ENCODE assay signal across 8 cellular contexts in the genomic region with DNA sequence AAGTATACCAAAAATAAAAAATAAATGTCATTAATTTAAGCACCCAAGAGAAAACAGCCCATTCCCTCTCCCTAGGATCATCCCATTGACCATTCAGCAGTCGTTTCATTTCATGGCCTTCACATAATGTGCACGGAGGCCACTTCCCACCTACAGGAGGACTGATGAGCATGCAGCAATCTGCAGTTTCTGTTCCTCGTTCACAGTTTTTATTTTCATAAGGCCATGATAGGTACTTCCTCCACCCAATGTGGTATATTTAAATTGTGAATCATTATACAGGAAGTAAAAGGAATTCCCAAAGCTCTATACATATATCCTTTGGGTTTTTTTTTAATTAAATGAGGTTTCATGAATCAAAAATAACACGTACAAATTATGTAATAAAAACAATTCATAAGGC. TPM values are rescaled to one million over a fixed set of nuclear protein-coding genes. Genes with fewer than 3 reads are reported as not detected.
DNase-seq lines count a peak whose midpoint lies in the region; ATAC-seq and TF ChIP-seq lines count a peak whose summit lies in the region.

No MANE protein-coding gene starts in this region.

- TF ChIP-seq POLR2A in spleen (IDR thresholded peaks at IDR 0.05), result no peak

- no peaks in the 10 kb centered on the region for H3K36me3 ChIP-seq in spleen

- TF ChIP-seq CTCF in foreskin fibroblast (IDR thresholded peaks at IDR 0.05; ENCODE audit: low read depth, low read length) (peak; percentile 35), spleen (IDR thresholded peaks at IDR 0.05 in 8 of 11, conservative IDR thresholded peaks at IDR 0.05 in 3 of 11) (peak in 8 of 11 experiments; percentile 22 to 60 (median 42))

- no peaks in the 10 kb centered on the region for H3K36me3 Mint-ChIP-seq in immature natural killer cell

- H3K4me1 ChIP-seq in spleen, result peaks cover 14 to 71% (median 37%) of the 10 kb centered on the region in 6 donors

- no peaks in the 10 kb centered on the region for H3K27me3 ChIP-seq in spleen (replicated peaks in 1 of 7)

- ATAC-seq in GM18519 (IDR thresholded peaks at IDR 0.05; ENCODE audit: low FRiP score, unreplicated experiment), result peak; percentile 92
- ATAC-seq in HG02840 (IDR thresholded peaks at IDR 0.05; ENCODE audit: low FRiP score, unreplicated experiment), result peak; percentile 87

- peaks cover 0 to 2% of the 10 kb centered on the region in 2 donors for H3K4me1 Mint-ChIP-seq in immature natural killer cell

- no peak overlapping the region for H3K4me3 Mint-ChIP-seq in immature natural killer cell

- DNase-seq in NOMO-1 treated with dmso at 0.1 percent for 144 hours (lab: John Stamatoyannopoulos, UW; ENCODE audit: unreplicated experiment) (peak; percentile 67), foreskin fibroblast (peak; percentile 32 to 49), spleen (peak; percentile 71), immature natural killer cell (no peak), COR-L47 (lab: John Stamatoyannopoulos, UW) (no peak), anterior cingulate cortex (lab: John Stamatoyannopoulos, UW) (no peak)

- no peaks in the 10 kb centered on the region for H3K9me3 ChIP-seq in spleen

- no peak overlapping the region for H3K27ac Mint-ChIP-seq in immature natural killer cell

- 13 to 27% (median 21%) methylated on average over 4 of the region's 4 CpGs for WGBS in spleen, 5 donors

- intact Hi-C loops in spleen (cut with DNase I; ENCODE audit: low total_unique reads), result no loop called here

- no peaks in the 10 kb centered on the region for H3K27me3 Mint-ChIP-seq in immature natural killer cell (ENCODE audit: low read depth in 3 of 3)

- peak overlapping the region in 7 of 8 donors; percentile 9 to 63 (median 33) for H3K27ac ChIP-seq in spleen

- H3K4me3 ChIP-seq in foreskin fibroblast (ENCODE audit: low read depth in 1 of 2, low read length in 2 of 2), result no peak overlapping the region
- no peak overlapping the region for H3K4me3 ChIP-seq in spleen

- H3K9me3 Mint-ChIP-seq in immature natural killer cell, result peaks cover 0 to 1% (median 0%) of the 10 kb centered on the region in 6 donors

RNA-seq across cellular contexts. Expression of gene SLC44A3, which starts 27.7 kb away (rescaled TPM):
- total RNA-seq in spleen, result 1 to 10 TPM in 3 of 7 donors, under 1 TPM in 4; 0.65 to 4.0 (median 0.97) TPM
- polyA plus RNA-seq in spleen (under 1 TPM; 0.28 to 0.58 (median 0.32) TPM), immature natural killer cell (not detected)

Comparison
In these comparisons a context has a peak if more than half of its experiments do, and no peak if none do; other contexts are left out.
1. DNase-seq: peak in NOMO-1 treated with dmso at 0.1 percent for 144 hours (single experiment), foreskin fibroblast (2 of 2) and spleen (single experiment); none in immature natural killer cell (0 of 3), COR-L47 (single experiment) and anterior cingulate cortex (0 of 58).